Comparison of ENCODE assay signal across 1 cellular context in the genomic region with DNA sequence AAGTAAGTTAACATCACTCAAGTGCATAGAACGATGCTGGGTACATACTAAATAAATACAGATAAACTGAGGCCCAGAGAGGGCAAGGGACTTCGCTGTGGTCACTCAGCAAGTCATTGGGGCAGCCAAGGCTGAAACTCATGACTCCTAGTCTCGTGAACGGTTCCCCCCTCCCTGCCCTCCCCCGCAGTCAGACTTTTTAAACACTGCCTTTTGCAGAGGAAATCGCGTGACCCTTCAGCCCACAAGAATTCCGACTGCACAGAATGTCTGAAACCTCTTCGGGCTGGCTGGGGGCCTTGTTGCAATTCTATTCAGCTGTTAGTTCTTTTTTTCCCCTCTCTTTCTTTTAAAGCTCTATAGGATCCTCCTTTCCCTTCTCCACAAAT.
TF ChIP-seq lines count a peak whose summit lies in the region.

No MANE protein-coding gene starts in this region.

TF ChIP-seq in GM23338, 12 proteins besides CTCF, POLR2A, EP300 and RAD21 (continued from another document):
- TF ChIP-seq, protein P1, sequence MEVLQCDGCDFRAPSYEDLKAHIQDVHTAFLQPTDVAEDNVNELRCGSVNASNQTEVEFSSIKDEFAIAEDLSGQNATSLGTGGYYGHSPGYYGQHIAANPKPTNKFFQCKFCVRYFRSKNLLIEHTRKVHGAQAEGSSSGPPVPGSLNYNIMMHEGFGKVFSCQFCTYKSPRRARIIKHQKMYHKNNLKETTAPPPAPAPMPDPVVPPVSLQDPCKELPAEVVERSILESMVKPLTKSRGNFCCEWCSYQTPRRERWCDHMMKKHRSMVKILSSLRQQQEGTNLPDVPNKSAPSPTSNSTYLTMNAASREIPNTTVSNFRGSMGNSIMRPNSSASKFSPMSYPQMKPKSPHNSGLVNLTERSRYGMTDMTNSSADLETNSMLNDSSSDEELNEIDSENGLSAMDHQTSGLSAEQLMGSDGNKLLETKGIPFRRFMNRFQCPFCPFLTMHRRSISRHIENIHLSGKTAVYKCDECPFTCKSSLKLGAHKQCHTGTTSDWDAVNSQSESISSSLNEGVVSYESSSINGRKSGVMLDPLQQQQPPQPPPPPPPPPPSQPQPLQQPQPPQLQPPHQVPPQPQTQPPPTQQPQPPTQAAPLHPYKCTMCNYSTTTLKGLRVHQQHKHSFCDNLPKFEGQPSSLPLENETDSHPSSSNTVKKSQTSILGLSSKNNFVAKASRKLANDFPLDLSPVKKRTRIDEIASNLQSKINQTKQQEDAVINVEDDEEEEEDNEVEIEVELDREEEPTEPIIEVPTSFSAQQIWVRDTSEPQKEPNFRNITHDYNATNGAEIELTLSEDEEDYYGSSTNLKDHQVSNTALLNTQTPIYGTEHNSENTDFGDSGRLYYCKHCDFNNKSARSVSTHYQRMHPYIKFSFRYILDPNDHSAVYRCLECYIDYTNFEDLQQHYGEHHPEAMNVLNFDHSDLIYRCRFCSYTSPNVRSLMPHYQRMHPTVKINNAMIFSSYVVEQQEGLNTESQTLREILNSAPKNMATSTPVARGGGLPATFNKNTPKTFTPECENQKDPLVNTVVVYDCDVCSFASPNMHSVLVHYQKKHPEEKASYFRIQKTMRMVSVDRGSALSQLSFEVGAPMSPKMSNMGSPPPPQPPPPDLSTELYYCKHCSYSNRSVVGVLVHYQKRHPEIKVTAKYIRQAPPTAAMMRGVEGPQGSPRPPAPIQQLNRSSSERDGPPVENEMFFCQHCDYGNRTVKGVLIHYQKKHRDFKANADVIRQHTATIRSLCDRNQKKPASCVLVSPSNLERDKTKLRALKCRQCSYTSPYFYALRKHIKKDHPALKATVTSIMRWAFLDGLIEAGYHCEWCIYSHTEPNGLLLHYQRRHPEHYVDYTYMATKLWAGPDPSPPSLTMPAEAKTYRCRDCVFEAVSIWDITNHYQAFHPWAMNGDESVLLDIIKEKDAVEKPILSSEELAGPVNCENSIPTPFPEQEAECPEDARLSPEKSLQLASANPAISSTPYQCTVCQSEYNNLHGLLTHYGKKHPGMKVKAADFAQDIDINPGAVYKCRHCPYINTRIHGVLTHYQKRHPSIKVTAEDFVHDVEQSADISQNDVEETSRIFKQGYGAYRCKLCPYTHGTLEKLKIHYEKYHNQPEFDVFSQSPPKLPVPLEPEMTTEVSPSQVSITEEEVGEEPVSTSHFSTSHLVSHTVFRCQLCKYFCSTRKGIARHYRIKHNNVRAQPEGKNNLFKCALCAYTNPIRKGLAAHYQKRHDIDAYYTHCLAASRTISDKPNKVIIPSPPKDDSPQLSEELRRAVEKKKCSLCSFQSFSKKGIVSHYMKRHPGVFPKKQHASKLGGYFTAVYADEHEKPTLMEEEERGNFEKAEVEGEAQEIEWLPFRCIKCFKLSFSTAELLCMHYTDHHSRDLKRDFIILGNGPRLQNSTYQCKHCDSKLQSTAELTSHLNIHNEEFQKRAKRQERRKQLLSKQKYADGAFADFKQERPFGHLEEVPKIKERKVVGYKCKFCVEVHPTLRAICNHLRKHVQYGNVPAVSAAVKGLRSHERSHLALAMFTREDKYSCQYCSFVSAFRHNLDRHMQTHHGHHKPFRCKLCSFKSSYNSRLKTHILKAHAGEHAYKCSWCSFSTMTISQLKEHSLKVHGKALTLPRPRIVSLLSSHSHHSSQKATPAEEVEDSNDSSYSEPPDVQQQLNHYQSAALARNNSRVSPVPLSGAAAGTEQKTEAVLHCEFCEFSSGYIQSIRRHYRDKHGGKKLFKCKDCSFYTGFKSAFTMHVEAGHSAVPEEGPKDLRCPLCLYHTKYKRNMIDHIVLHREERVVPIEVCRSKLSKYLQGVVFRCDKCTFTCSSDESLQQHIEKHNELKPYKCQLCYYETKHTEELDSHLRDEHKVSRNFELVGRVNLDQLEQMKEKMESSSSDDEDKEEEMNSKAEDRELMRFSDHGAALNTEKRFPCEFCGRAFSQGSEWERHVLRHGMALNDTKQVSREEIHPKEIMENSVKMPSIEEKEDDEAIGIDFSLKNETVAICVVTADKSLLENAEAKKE (CRISPR knock-in tag; IDR thresholded peaks at IDR 0.05): no peak
- TF ChIP-seq EZH2phosphoT487 (IDR thresholded peaks at IDR 0.05; ENCODE audit: unreplicated experiment): no peak
- TF ChIP-seq EZH2 (IDR thresholded peaks at IDR 0.05; ENCODE audit: low read depth, unreplicated experiment): no peak
- TF ChIP-seq NANOG (IDR thresholded peaks at IDR 0.05; ENCODE audit: borderline replicate concordance): no peak
- TF ChIP-seq, protein P2, sequence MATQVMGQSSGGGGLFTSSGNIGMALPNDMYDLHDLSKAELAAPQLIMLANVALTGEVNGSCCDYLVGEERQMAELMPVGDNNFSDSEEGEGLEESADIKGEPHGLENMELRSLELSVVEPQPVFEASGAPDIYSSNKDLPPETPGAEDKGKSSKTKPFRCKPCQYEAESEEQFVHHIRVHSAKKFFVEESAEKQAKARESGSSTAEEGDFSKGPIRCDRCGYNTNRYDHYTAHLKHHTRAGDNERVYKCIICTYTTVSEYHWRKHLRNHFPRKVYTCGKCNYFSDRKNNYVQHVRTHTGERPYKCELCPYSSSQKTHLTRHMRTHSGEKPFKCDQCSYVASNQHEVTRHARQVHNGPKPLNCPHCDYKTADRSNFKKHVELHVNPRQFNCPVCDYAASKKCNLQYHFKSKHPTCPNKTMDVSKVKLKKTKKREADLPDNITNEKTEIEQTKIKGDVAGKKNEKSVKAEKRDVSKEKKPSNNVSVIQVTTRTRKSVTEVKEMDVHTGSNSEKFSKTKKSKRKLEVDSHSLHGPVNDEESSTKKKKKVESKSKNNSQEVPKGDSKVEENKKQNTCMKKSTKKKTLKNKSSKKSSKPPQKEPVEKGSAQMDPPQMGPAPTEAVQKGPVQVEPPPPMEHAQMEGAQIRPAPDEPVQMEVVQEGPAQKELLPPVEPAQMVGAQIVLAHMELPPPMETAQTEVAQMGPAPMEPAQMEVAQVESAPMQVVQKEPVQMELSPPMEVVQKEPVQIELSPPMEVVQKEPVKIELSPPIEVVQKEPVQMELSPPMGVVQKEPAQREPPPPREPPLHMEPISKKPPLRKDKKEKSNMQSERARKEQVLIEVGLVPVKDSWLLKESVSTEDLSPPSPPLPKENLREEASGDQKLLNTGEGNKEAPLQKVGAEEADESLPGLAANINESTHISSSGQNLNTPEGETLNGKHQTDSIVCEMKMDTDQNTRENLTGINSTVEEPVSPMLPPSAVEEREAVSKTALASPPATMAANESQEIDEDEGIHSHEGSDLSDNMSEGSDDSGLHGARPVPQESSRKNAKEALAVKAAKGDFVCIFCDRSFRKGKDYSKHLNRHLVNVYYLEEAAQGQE (IDR thresholded peaks at IDR 0.05; ENCODE audit: unreplicated experiment): no peak
- TF ChIP-seq POLR2AphosphoS5 (IDR thresholded peaks at IDR 0.05; ENCODE audit: low read depth): no peak
